Comparison of ENCODE assay signal across 6 cellular contexts in the genomic region with DNA sequence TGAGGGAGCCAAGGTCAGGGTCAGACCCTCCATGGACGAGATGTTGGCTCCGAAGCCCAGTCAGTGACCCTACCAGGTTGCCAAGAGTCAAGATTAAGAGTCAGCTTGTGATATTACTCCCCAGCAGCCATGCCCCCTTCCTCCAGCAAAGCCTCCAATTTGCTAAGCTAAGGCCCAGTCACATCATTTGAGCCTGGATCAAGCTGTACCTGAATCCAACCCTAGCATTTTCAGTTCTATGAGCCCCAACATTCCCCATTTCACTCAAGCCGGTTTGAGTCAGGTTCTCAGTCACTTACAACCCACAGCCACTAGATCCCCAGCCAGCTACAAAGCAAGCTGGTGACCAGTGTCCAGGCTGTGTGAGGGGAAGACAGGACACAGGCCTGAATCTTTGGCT.
"Had no signal": no experiment of that assay in that cellular context is flagged by ENCODE, and none has a peak within 500 bp of the region (broad histone marks: within the 10 kb centered on the region; RNA-seq: fewer than 3 reads in every experiment).

No MANE protein-coding gene starts in this region.

- H3K4me3 ChIP-seq: GM23338, K562 had no signal

- H2AFZ ChIP-seq: GM23338 had no signal

- H3K9me3 Mint-ChIP-seq: GM23338, H9 had no signal

- H3K4me3 Mint-ChIP-seq: GM23338, H9 had no signal

- H3K27ac Mint-ChIP-seq: GM23338, H9 had no signal

- H3K4me2 ChIP-seq: GM23338 had no signal

- DNase-seq: H9, HCEC 1CT, IMR-90, KG1 had no signal
